In genomic region chr1:25562101-25562927, GRCh38 we compare ENCODE assay signal across 9 cellular contexts. TPM values are rescaled to one million over a fixed set of nuclear protein-coding genes. Genes with fewer than 3 reads are reported as not detected.
DNase-seq lines count a peak whose midpoint lies in the region; ATAC-seq, FAIRE-seq and TF ChIP-seq lines count a peak whose summit lies in the region.
"Had no signal": no experiment of that assay in that cellular context is flagged by ENCODE, and none has a peak within 500 bp of the region (broad histone marks: within the 10 kb centered on the region; RNA-seq: fewer than 3 reads in every experiment).

No MANE protein-coding gene starts in this region.

- intact Hi-C loops in activated CD8-positive, alpha-beta T cell treated with anti-CD3 and anti-CD28 coated beads for 36 hours (cut with micrococcal nuclease): loop anchor here (10.0 kb wide), 1 partner anchor 558 kb away; no protein-coding TSS in a partner anchor
- intact Hi-C loops in ovary (cut with DNase I): no loop called here

- H3K36me3 ChIP-seq in keratinocyte (ENCODE audit: control insufficient read depth in 2 of 2, extremely low read depth in 1 of 2, insufficient read depth in 2 of 2, low read length in 2 of 2) (peaks cover 18 to 27% of the 10 kb centered on the region in 2 experiments), MG63 (peaks cover 2% of the 10 kb centered on the region; the same call in 1 of the 2 replicates), ovary (no peaks in the 10 kb centered on the region)

- H3K4me3 Mint-ChIP-seq in activated CD8-positive, alpha-beta T cell treated with anti-CD3 and anti-CD28 coated beads for 36 hours: peak overlapping the region; percentile 81

- peaks cover 95% of the 10 kb centered on the region for H3K4me1 Mint-ChIP-seq in activated CD8-positive, alpha-beta T cell treated with anti-CD3 and anti-CD28 coated beads for 36 hours (ENCODE audit: low read depth)

- in situ Hi-C loops in KBM-7 (cut with MboI; ENCODE audit: low pct_unique_long_range_greater_than_20kb, low sequenced_read_pairs): no loop called here

- DNase-seq in KBM-7 (peak; percentile 60), keratinocyte (ENCODE audit: low read depth, low spot score) (no peak), substantia nigra (lab: John Stamatoyannopoulos, UW) (peak in 1 of 49 donors; percentile 68), MG63 (no peak), ovary (no peak), iPS-NIHi7 (ENCODE audit: extremely low spot score) (no peak)
- peak; percentile 90 for DNase-seq in activated CD8-positive, alpha-beta T cell treated with anti-CD3 and anti-CD28 coated beads for 36 hours

- no peaks in the 10 kb centered on the region for H3K27me3 Mint-ChIP-seq in activated CD8-positive, alpha-beta T cell treated with anti-CD3 and anti-CD28 coated beads for 36 hours

- 66 to 69% (median 68%) methylated on average over 8 of the region's 8 CpGs for WGBS in ovary, 3 donors

- no peaks in the 10 kb centered on the region for H3K9me3 Mint-ChIP-seq in activated CD8-positive, alpha-beta T cell treated with anti-CD3 and anti-CD28 coated beads for 36 hours

- no peak for TF ChIP-seq CTCF in activated CD8-positive, alpha-beta T cell treated with anti-CD3 and anti-CD28 coated beads for 36 hours (IDR thresholded peaks at IDR 0.05)
- TF ChIP-seq CTCF in keratinocyte (optimal IDR thresholded peaks at IDR 0.05 in 1 of 3, IDR thresholded peaks at IDR 0.05 in 1 of 3, conservative IDR thresholded peaks at IDR 0.05 in 1 of 3; ENCODE audit: extremely low read depth in 1 of 3, insufficient read depth in 2 of 3, low read length in 3 of 3) (no peak), ovary (IDR thresholded peaks at IDR 0.05) (no peak)

- H3K4me2 ChIP-seq in keratinocyte (ENCODE audit: control insufficient read depth, extremely low read depth, insufficient read depth, low read depth, low read length): peak overlapping the region; percentile 39

- TF ChIP-seq EP300 in ovary (IDR thresholded peaks at IDR 0.05): no peak

- ATAC-seq in GM19452 (IDR thresholded peaks at IDR 0.05; ENCODE audit: unreplicated experiment): peak; percentile 80
- peak; percentile 69 for ATAC-seq in activated CD8-positive, alpha-beta T cell treated with anti-CD3 and anti-CD28 coated beads for 36 hours

- peaks cover 18% of the 10 kb centered on the region for H3K36me3 Mint-ChIP-seq in activated CD8-positive, alpha-beta T cell treated with anti-CD3 and anti-CD28 coated beads for 36 hours (ENCODE audit: low read depth)

- peak; percentile 67 for FAIRE-seq in keratinocyte (lab: Jason Lieb, UNC)

- no peaks in the 10 kb centered on the region for H3K9me1 ChIP-seq in keratinocyte (ENCODE audit: control insufficient read depth, extremely low read depth, insufficient read depth, low read length)

- no peak for TF ChIP-seq POLR2A in ovary (IDR thresholded peaks at IDR 0.05)

- POLR2A ChIA-PET in activated CD8-positive, alpha-beta T cell treated with anti-CD3 and anti-CD28 coated beads for 36 hours (lab: Charles Lee): interaction anchor here (1.2 to 5.9 kb wide), 4 partner anchors 8 to 13 kb away, joined by 3 to 43 read pairs (median 16); no protein-coding TSS in a partner anchor

- no peak overlapping the region for H3K9ac ChIP-seq in keratinocyte (ENCODE audit: control insufficient read depth, extremely low read depth, insufficient read depth, low read length)

- H4K20me1 ChIP-seq in keratinocyte (ENCODE audit: control insufficient read depth, extremely low read depth, insufficient read depth, low read length): no peaks in the 10 kb centered on the region

- H3K4me1 ChIP-seq in keratinocyte (ENCODE audit: control insufficient read depth, extremely low read depth, insufficient read depth, low read length): peaks cover 44% of the 10 kb centered on the region
- H3K4me1 ChIP-seq in ovary (ENCODE audit: insufficient read depth): peaks cover 4% of the 10 kb centered on the region

- no peaks in the 10 kb centered on the region for H3K9me3 ChIP-seq in keratinocyte (ENCODE audit: control insufficient read depth, low read depth, low read length)
- no peaks in the 10 kb centered on the region for H3K9me3 ChIP-seq in MG63
- no peaks in the 10 kb centered on the region for H3K9me3 ChIP-seq in ovary

- H3K79me2 ChIP-seq in keratinocyte (ENCODE audit: control insufficient read depth, insufficient read depth, low read length): no peaks in the 10 kb centered on the region

- no peaks in the 10 kb centered on the region for H3K27me3 ChIP-seq in keratinocyte (ENCODE audit: control insufficient read depth, extremely low read depth, insufficient read depth, low read length)
- H3K27me3 ChIP-seq in MG63: no peaks in the 10 kb centered on the region
- H3K27me3 ChIP-seq in ovary: no peaks in the 10 kb centered on the region

- peak overlapping the region; percentile 94 for H3K27ac Mint-ChIP-seq in activated CD8-positive, alpha-beta T cell treated with anti-CD3 and anti-CD28 coated beads for 36 hours

- CTCF ChIA-PET in activated CD8-positive, alpha-beta T cell treated with anti-CD3 and anti-CD28 coated beads for 36 hours (lab: Charles Lee): interaction anchor here (1.4 to 1.9 kb wide), 4 partner anchors 10 to 56 kb away, joined by 3 to 7 read pairs (median 6); no protein-coding TSS in a partner anchor

- H3K27ac ChIP-seq in keratinocyte (ENCODE audit: control insufficient read depth, insufficient read depth, low read length): peak overlapping the region; percentile 8
- peak overlapping the region; percentile 98 for H3K27ac ChIP-seq in substantia nigra (ENCODE audit: low read depth, low read length, poor library complexity, severe bottlenecking)
- no peak overlapping the region for H3K27ac ChIP-seq in ovary

- dilution Hi-C loops in keratinocyte (cut with MboI; ENCODE audit: extremely low pct_ligation_motif_present, low sequenced_read_pairs): no loop called here

- H2AFZ ChIP-seq in keratinocyte (ENCODE audit: control insufficient read depth, low read length): no peak overlapping the region

- H3K4me3 ChIP-seq in keratinocyte (ENCODE audit: control insufficient read depth in 2 of 3, extremely low read depth in 1 of 3, insufficient read depth in 2 of 3, low read depth in 1 of 3, low read length in 3 of 3) (no peak overlapping the region), MG63 (no peak overlapping the region), ovary (no peak overlapping the region)
- H3K4me3 ChIP-seq: lung had no signal

RNA-seq across cellular contexts. Expression of gene LDLRAP1, which starts 18.9 kb away (rescaled TPM):
- 10 to 100 TPM; 13.4 to 14.5 TPM for total RNA-seq in activated CD8-positive, alpha-beta T cell treated with anti-CD3 and anti-CD28 coated beads for 36 hours
- polyA plus RNA-seq in keratinocyte (19.0 to 25.8 TPM (median 22.3 TPM) in 3 replicates), ovary (10 to 100 TPM in 1 of 2 donors, 1 to 10 TPM in 1; 9.1 to 12.2 TPM)
- polyA plus RNA-seq in keratinocyte (2011; ENCODE audit: low read depth): 14.6 TPM
- 28.4 and 30.9 TPM in 2 replicates for polyA plus RNA-seq in keratinocyte (2011; cell fraction: cytosol; rRNA removed)
- 34.5 and 41.1 TPM in 2 replicates for polyA plus RNA-seq in keratinocyte (2011; cell fraction: nucleus; rRNA removed)
- 10.4 and 19.4 TPM in 2 replicates for polyA plus RNA-seq in keratinocyte (2012; ENCODE audit: low replicate concordance)
- polyA minus RNA-seq in keratinocyte: 20.1 to 32.6 TPM (median 20.3 TPM) in 3 replicates
- polyA minus RNA-seq in keratinocyte (2011; cell fraction: cytosol; rRNA and poly(A)+ RNA removed): 32.4 TPM
- 11.5 and 12.0 TPM in 2 replicates for polyA minus RNA-seq in keratinocyte (2011; cell fraction: nucleus; rRNA and poly(A)+ RNA removed)
- total RNA-seq in MG63 (2014; rRNA removed; shearing (Covaris generic); ENCODE audit: low replicate concordance): 7.8 and 13.3 TPM in 2 replicates
- total RNA-seq in ovary: 10 to 100 TPM in 6 of 7 donors, 1 to 10 TPM in 1; 9.3 to 17.4 (median 13.7) TPM

RNA-seq across cellular contexts. Expression of gene MAN1C1, which starts 54.3 kb away (rescaled TPM):
- total RNA-seq in activated CD8-positive, alpha-beta T cell treated with anti-CD3 and anti-CD28 coated beads for 36 hours: 1 to 10 TPM; 3.7 to 4.4 TPM
- polyA plus RNA-seq in keratinocyte: 0.07 to 0.27 TPM in 2 of 3 replicates, not detected in the other
- polyA plus RNA-seq in keratinocyte (2011; ENCODE audit: low read depth): 0.27 TPM
- polyA plus RNA-seq in keratinocyte (2011; cell fraction: cytosol; rRNA removed): 0.06 and 0.08 TPM in 2 replicates
- 0.16 TPM in 1 of 2 replicates, not detected in the other for polyA plus RNA-seq in keratinocyte (2011; cell fraction: nucleus; rRNA removed)
- polyA plus RNA-seq in keratinocyte (2012; ENCODE audit: low replicate concordance): 0.09 and 0.24 TPM in 2 replicates
- polyA minus RNA-seq in keratinocyte: 0.03 to 0.13 TPM in 2 of 3 replicates, not detected in the other
- not detected for polyA minus RNA-seq in keratinocyte (2011; cell fraction: cytosol; rRNA and poly(A)+ RNA removed)
- not detected in 2 replicates for polyA minus RNA-seq in keratinocyte (2011; cell fraction: nucleus; rRNA and poly(A)+ RNA removed)
- total RNA-seq in MG63 (2014; rRNA removed; shearing (Covaris generic); ENCODE audit: low replicate concordance): 0.26 TPM in 1 of 2 replicates, not detected in the other
- 10 to 100 TPM; 18.0 to 59.2 (median 41.0) TPM for total RNA-seq in ovary
- polyA plus RNA-seq in ovary: 10 to 100 TPM; 25.0 to 28.2 TPM

Comparison
In these comparisons a context has a peak if more than half of its experiments do, and no peak if none do; other contexts are left out.
1. DNase-seq: peak in KBM-7 (single experiment) and activated CD8-positive, alpha-beta T cell treated with anti-CD3 and anti-CD28 coated beads for 36 hours (single experiment); none in keratinocyte (single experiment), MG63 (single experiment), ovary (0 of 5) and iPS-NIHi7 (single experiment).
2. H3K27ac ChIP-seq: peak in keratinocyte (single experiment) and substantia nigra (single experiment); none in ovary (0 of 2).